1 cellular context compared by ENCODE assay signal in the genomic region with DNA sequence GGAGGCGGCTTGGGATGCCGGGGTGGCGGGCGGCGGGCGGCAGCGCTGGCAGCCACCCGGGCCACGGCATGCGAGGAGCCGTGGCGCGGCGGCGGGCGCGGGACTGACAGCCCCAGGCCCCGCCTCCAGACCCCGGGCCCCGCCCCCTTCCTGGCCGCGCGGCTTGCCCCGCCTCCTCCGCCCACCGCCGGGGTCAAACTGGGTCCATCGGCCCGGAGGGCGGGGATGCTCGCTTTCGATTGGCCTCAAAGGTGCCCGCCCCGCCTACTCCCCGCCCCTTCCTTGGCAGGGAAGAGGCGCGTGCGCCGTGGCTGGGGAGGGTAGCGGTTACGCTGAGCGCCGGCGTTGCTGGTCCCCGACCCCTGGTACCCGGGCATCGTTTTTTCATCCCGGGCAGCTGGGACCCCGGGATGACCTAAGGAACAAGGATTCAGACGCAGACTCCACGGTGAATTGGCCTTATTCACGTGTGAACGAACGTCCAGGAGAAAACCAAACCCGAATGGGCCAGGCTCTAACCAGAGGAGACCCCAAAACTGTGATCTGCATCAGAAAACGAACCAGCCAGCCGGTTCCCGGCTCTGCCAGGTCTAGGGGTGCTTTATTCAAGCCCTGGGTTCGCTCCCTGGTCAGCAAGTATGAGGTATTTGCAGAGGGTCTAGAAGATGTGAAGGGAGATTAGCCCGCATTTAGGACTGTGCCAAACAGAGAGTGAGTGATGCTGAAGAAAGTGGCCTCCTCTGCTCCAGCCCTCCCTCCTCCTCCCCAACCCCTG.
TF ChIP-seq lines count a peak whose summit lies in the region.

No MANE protein-coding gene starts in this region.

TF ChIP-seq in GM12878, 131 proteins besides CTCF, POLR2A, EP300 and RAD21 (continued from another document):
- TF ChIP-seq CBFB (IDR thresholded peaks at IDR 0.05; ENCODE audit: low read depth) (peak; percentile 33; the same call in 1 of the 2 replicates), SREBF1 (IDR thresholded peaks at IDR 0.05; ENCODE audit: low read length) (no peak), NRF1 (conservative IDR thresholded peaks at IDR 0.05; ENCODE audit: low read depth, low read length) (peak; percentile 51), SP1 (IDR thresholded peaks at IDR 0.05; ENCODE audit: low read depth, low read length) (peak; percentile 6)
